In genomic region chr1:171311771-171312558, GRCh38 we compare ENCODE assay signal across 3 cellular contexts.
TF ChIP-seq lines count a peak whose summit lies in the region.

No MANE protein-coding gene starts in this region.

TF ChIP-seq in A549, 52 proteins besides CTCF, POLR2A, EP300 and RAD21:
- peak; percentile 45 to 63; a peak in 2 of 4 replicates for TF ChIP-seq CEBPB (IDR thresholded peaks at IDR 0.05)
- TF ChIP-seq USF2 (IDR thresholded peaks at IDR 0.05): no peak

TF ChIP-seq in Ishikawa, 13 proteins besides CTCF, POLR2A, EP300 and RAD21:
- TF ChIP-seq USF1 (IDR thresholded peaks at IDR 0.05) (no peak), CEBPB (IDR thresholded peaks at IDR 0.05) (peak; percentile 53; the same call in 1 of the 2 replicates), TEAD4 (IDR thresholded peaks at IDR 0.05) (no peak)
TF ChIP-seq in Ishikawa: peak in this region for 1.

TF ChIP-seq in H1, 55 proteins besides CTCF, POLR2A, EP300 and RAD21:
- TF ChIP-seq CEBPB (IDR thresholded peaks at IDR 0.05; ENCODE audit: low read depth, low read length): peak; percentile 85
- no peak for TF ChIP-seq JUN (IDR thresholded peaks at IDR 0.05; ENCODE audit: low read depth, low read length)
